In the genomic region with DNA sequence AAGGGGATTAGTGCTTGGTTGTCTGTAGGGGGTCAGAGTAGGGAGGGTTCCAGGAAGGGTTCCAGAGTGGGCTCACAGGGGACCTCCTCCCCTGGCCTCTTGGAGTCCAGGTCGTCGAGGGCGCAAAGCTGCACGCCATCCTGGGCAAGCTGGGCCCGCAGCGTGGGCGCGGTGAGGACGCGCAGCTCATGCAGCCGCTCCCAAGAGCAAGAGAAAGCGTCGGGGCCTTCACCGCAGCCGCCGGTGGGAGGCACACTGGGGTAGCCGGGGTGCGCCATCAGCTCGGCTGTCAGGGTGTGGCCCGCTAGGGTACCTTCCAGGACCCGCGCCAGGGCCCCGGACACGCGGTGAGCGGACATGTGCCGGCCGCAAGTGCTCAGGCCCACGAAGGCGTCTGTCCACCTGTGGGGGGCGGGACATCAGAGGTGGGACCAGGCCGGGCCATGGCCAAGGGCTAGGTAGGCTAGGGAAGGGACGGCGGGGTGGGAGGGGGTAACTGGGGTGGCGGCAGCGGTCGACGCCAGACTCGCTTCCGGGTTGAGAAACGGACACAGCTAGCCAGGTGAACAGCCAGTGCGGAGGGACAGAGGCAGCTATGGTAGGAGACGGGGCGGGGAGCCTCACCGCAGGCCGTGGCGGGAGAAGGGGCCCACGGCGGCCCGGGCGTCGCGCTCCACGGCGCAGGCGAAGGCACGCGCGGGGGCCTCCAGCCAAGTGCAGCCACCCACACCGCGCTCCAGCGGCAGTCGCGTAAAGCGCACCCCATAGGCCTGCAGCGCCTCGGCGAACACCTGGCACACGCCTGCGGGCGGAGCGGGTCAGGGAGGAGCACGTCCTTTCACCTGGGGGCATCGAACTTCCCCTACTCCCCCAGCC, we compare ENCODE assay signal across 8 cellular contexts. TPM values are rescaled to one million over a fixed set of nuclear protein-coding genes. Genes with fewer than 3 reads are reported as not detected.
DNase-seq lines count a peak whose midpoint lies in the region; ATAC-seq and TF ChIP-seq lines count a peak whose summit lies in the region.

No MANE protein-coding gene starts in this region.

- H3K9me3 Mint-ChIP-seq in H9 = no peaks in the 10 kb centered on the region; a peak in 1 of 5 replicates

- TF ChIP-seq POLR2A in gastroesophageal sphincter (IDR thresholded peaks at IDR 0.05) (no peak), GM18505 (IDR thresholded peaks at IDR 0.05; ENCODE audit: borderline replicate concordance, extremely low read depth, insufficient read depth, insufficient read length) (no peak)

- no peak overlapping the region for H3T11ph ChIP-seq in H9 (ENCODE audit: low read length)

- no peak for ATAC-seq in gastroesophageal sphincter
- no peak for ATAC-seq in GM18505 (IDR thresholded peaks at IDR 0.05; ENCODE audit: unreplicated experiment)
- no peak for ATAC-seq in HG02759 (IDR thresholded peaks at IDR 0.05; ENCODE audit: unreplicated experiment)

- H3K27me3 ChIP-seq in H9 (ENCODE audit: insufficient read depth, low read length) (no peaks in the 10 kb centered on the region), gastroesophageal sphincter (no peaks in the 10 kb centered on the region)

- no peak overlapping the region for H2BK15ac ChIP-seq in H9 (ENCODE audit: low read depth, low read length)

- no peak overlapping the region for H2BK20ac ChIP-seq in H9 (ENCODE audit: low read depth, low read length, poor library complexity, severe bottlenecking)

- no peak for TF ChIP-seq EP300 in gastroesophageal sphincter (IDR thresholded peaks at IDR 0.05)

- no peak overlapping the region for H3K56ac ChIP-seq in H9 (ENCODE audit: insufficient read length, low read depth, low read length)

- no peak overlapping the region for H3K4ac ChIP-seq in H9 (ENCODE audit: low read depth, low read length)

- H2AFZ ChIP-seq in H9 (ENCODE audit: low read length) = no peak overlapping the region

- no peak for TF ChIP-seq CTCF in H9 (conservative IDR thresholded peaks at IDR 0.05)
- no peak for TF ChIP-seq CTCF in gastroesophageal sphincter (IDR thresholded peaks at IDR 0.05)

- no peak overlapping the region for H2BK12ac ChIP-seq in H9 (ENCODE audit: insufficient read length, low read depth, low read length)

- H4K91ac ChIP-seq in H9 (ENCODE audit: insufficient read length, low read depth, low read length) = no peak overlapping the region

- no peaks in the 10 kb centered on the region; the same call in 1 of the 2 replicates for H3K4me1 ChIP-seq in H9 (ENCODE audit: insufficient read depth, low read length)
- H3K4me1 ChIP-seq in gastroesophageal sphincter = peaks cover 0 to 45% (median 12%) of the 10 kb centered on the region in 3 donors

- no peaks in the 10 kb centered on the region for H3K79me2 ChIP-seq in H9 (ENCODE audit: insufficient read depth, low read length)

- peak overlapping the region; percentile 42 for H3K4me2 ChIP-seq in H9 (ENCODE audit: insufficient read depth, insufficient read length, low read length)

- peaks cover 5 to 23% (median 14%) of the 10 kb centered on the region in 3 experiments for H3K36me3 Mint-ChIP-seq in H9 (ENCODE audit: insufficient read depth in 1 of 3, low read depth in 3 of 3)

- no peak overlapping the region for H2BK5ac ChIP-seq in H9 (ENCODE audit: insufficient read length, low read length)

- no peak overlapping the region for H3K18ac ChIP-seq in H9 (ENCODE audit: insufficient read length, low read depth, low read length)

- H4K5ac ChIP-seq in H9 (ENCODE audit: insufficient read length, low read depth, low read length) = no peak overlapping the region

- peaks cover 5% of the 10 kb centered on the region for H3K23me2 ChIP-seq in H9 (ENCODE audit: insufficient read length, low read depth, low read length, poor library complexity, severe bottlenecking)

- H3K4me3 ChIP-seq in SK-N-MC = peak overlapping the region; percentile 81
- peak overlapping the region; percentile 41 to 98 for H3K4me3 ChIP-seq in gastroesophageal sphincter
- peak overlapping the region; percentile 94 for H3K4me3 ChIP-seq in skeletal muscle cell (ENCODE audit: low read depth, low read length)

- H2AK5ac ChIP-seq in H9 (ENCODE audit: insufficient read length, low read length) = no peak overlapping the region

- H3K79me1 ChIP-seq in H9 (ENCODE audit: insufficient read depth, low read depth, low read length, poor library complexity, severe bottlenecking) = peaks cover 2% of the 10 kb centered on the region

- H3K9me3 ChIP-seq in H9 (ENCODE audit: control insufficient read depth, low read depth, low read length) = no peaks in the 10 kb centered on the region
- H3K9me3 ChIP-seq in SK-N-MC (ENCODE audit: low read depth, low read length) = no peaks in the 10 kb centered on the region
- H3K9me3 ChIP-seq in gastroesophageal sphincter = no peaks in the 10 kb centered on the region

- peak overlapping the region; percentile 89 for H3K4me3 Mint-ChIP-seq in H9

- peaks cover 9% of the 10 kb centered on the region for H3K27me3 Mint-ChIP-seq in H9 (ENCODE audit: low read depth)

- 0 out of 7 replicates have a peak overlapping the region, but pooled peaks of 1 of the 3 experiments have one; percentile 95 for H3K27ac Mint-ChIP-seq in H9

- no peak for DNase-seq in H9
- no peak for DNase-seq in SK-N-MC (ENCODE audit: low read depth, low spot score)
- no peak for DNase-seq in skeletal muscle cell (ENCODE audit: low read depth)
- DNase-seq in stimulated activated CD4-positive, alpha-beta T cell treated with anti-CD3 and anti-CD28 coated beads, Interleukin-2, amount 100 ng/mL, for 24 hours = no peak
- DNase-seq in effector CD8-positive, alpha-beta T cell (lab: John Stamatoyannopoulos, UW) = no peak

- no CpG with 5 or more reads among the region's 74 CpGs for WGBS in H9 (ENCODE audit: extremely low coverage, insufficient read length, low lambda C conversion rate)
- WGBS in gastroesophageal sphincter (ENCODE audit: low coverage in 1 of 2), 2 donors = 35% methylated on average over 25 of the region's 74 CpGs; no CpG with 5 or more reads in 1 of the 2 donors

- H3K36me3 ChIP-seq in SK-N-MC (ENCODE audit: insufficient read depth, low read length) = peaks cover 4% of the 10 kb centered on the region; the same call in 1 of the 2 replicates
- peaks cover 0 to 6% of the 10 kb centered on the region in 2 donors for H3K36me3 ChIP-seq in gastroesophageal sphincter

- H3K9ac ChIP-seq in H9 (ENCODE audit: extremely low read depth, insufficient read length, low read length) (no peak overlapping the region), SK-N-MC (ENCODE audit: insufficient read length) (peak overlapping the region; percentile 80)

- H3K23ac ChIP-seq in H9 (ENCODE audit: insufficient read length, low read depth, low read length) = no peak overlapping the region

- no peak overlapping the region for H3K27ac ChIP-seq in H9 (ENCODE audit: insufficient read length, low read depth, low read length)
- H3K27ac ChIP-seq in SK-N-MC = no peak overlapping the region
- peak overlapping the region in 3 of 4 donors; percentile 79 to 87 (median 83) for H3K27ac ChIP-seq in gastroesophageal sphincter

- H4K8ac ChIP-seq in H9 (replicated peaks; ENCODE audit: insufficient read length, low read depth, low read length) = no peak overlapping the region

- H2BK120ac ChIP-seq in H9 (ENCODE audit: low read depth, low read length, poor library complexity, severe bottlenecking) = no peak overlapping the region

- H3K14ac ChIP-seq in H9 (ENCODE audit: insufficient read depth, low read length) = no peak overlapping the region; the same call in 1 of the 2 replicates

- peaks cover 14 to 16% of the 10 kb centered on the region in 2 experiments for H3K4me1 Mint-ChIP-seq in H9

- no peaks in the 10 kb centered on the region for H4K20me1 ChIP-seq in H9 (ENCODE audit: control insufficient read depth, insufficient read depth, insufficient read length)

RNA-seq across cellular contexts. Expression of gene YDJC, which starts 1.2 kb away (rescaled TPM):
- total RNA-seq in H9 (2021) (29.8 and 30.2 TPM in 2 replicates), gastroesophageal sphincter (10 to 100 TPM; 13.1 to 23.6 (median 22.1) TPM)

RNA-seq across cellular contexts. Expression of gene CCDC116, which starts 3.9 kb away (rescaled TPM):
- total RNA-seq in H9 (2021) (0.22 and 0.63 TPM in 2 replicates), gastroesophageal sphincter (1 to 10 TPM in 1 of 4 donors, under 1 TPM in 3; 0.16 to 1.3 (median 0.20) TPM)

RNA-seq across cellular contexts. Expression of gene SDF2L1, which starts 13.5 kb away (rescaled TPM):
- total RNA-seq in H9 (2021) (36.0 TPM in 2 replicates), gastroesophageal sphincter (10 to 100 TPM; 20.7 to 44.1 (median 30.5) TPM)

RNA-seq across cellular contexts. Expression of gene PPIL2, which starts 37.2 kb away (rescaled TPM):
- total RNA-seq in H9 (2021) = 35.5 and 35.9 TPM in 2 replicates
- total RNA-seq in gastroesophageal sphincter = 10 to 100 TPM; 18.6 to 38.0 (median 22.4) TPM

Comparison
In these comparisons a context has a peak if more than half of its experiments do, and no peak if none do; other contexts are left out.
1. H3K27ac ChIP-seq: peak in gastroesophageal sphincter (3 of 4); none in H9 (single experiment) and SK-N-MC (single experiment).
2. Peak in every context shown above with its lines, with median percentiles within 50 percentile points of each other: H3K4me3 ChIP-seq.